Comparison of ENCODE assay signal across 7 cellular contexts in the genomic region with DNA sequence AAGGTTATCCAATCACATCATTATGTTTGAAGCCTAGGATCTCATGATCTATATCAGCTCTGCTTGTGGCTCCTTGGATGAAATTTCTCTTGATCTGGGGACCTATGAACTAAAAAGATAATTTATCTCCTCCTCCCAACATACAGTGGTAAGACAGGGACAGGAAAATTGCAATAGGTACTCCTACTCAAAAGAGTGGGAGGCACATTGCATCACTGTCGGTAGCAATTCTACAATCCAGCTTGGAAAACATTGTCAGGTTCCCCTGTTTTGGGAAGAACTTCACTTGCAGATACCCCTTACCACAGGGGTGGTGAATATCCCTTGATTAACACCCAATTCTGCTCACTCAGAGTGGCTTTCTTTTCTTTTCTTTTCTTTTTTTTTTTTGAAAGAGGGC.
"Had no signal": no experiment of that assay in that cellular context is flagged by ENCODE, and none has a peak within 500 bp of the region (broad histone marks: within the 10 kb centered on the region; RNA-seq: fewer than 3 reads in every experiment).

No MANE protein-coding gene starts in this region.

- DNase-seq: IMR-90, KBM-7, KG1 had no signal

- H3K4me3 ChIP-seq: K562 had no signal

- ATAC-seq: HepG2, K562 had no signal

- H3K27ac ChIP-seq: HL-60, KMS-11 had no signal
